2 cellular contexts compared by ENCODE assay signal in genomic region chr14:85483652-85484051, GRCh38.
TF ChIP-seq lines count a peak whose summit lies in the region.

No MANE protein-coding gene starts in this region.

TF ChIP-seq in HepG2, 621 proteins besides CTCF, POLR2A, EP300 and RAD21:
- TF ChIP-seq MAFK (conservative IDR thresholded peaks at IDR 0.05 in 1 of 2, IDR thresholded peaks at IDR 0.05 in 1 of 2; ENCODE audit: low read length in 2 of 2) (peak; percentile 40 to 63; a peak in 2 of 4 replicates), ZNF770 (CRISPR knock-in tag; IDR thresholded peaks at IDR 0.05) (no peak), MAFF (IDR thresholded peaks at IDR 0.05; ENCODE audit: low read depth, low read length) (peak; percentile 68)

TF ChIP-seq in endothelial cell of umbilical vein, 7 proteins besides CTCF, POLR2A, EP300 and RAD21:
- TF ChIP-seq MAX (IDR thresholded peaks at IDR 0.05; ENCODE audit: insufficient read depth, insufficient read length) (no peak), POLR2AphosphoS5 (IDR thresholded peaks at IDR 0.05; ENCODE audit: insufficient read depth, low read depth, low read length) (no peak), EZH2 (IDR thresholded peaks at IDR 0.05; ENCODE audit: borderline replicate concordance, low read depth, low read length, severe bottlenecking) (no peak), GATA2 (IDR thresholded peaks at IDR 0.05; ENCODE audit: insufficient read depth, insufficient read length, low read depth, low read length) (no peak), MYC (IDR thresholded peaks at IDR 0.05; ENCODE audit: low read depth, low read length) (no peak), JUN (IDR thresholded peaks at IDR 0.05; ENCODE audit: borderline replicate concordance, insufficient read depth, insufficient read length, low read depth) (no peak)
TF ChIP-seq in endothelial cell of umbilical vein: peak in this region for 0.
